In the genomic region with DNA sequence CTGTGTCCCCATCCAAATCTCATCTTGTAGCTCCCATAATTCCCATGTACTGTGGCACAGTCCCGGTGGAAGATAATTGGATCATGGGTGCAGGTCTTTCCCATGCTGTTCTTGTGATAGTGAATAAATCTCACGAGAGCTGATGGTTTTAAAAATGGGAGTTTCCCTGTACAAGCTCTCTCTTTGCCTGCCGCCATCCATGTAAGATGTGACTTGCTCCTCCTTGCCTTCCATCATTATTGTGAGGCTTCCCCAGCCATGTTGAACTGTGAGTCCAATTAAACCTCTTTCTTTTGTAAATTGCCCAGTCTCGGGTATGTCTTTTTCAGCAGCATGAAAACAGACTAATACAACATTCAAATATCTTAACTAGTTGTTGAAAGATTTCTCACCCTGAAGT, we compare ENCODE assay signal across 12 cellular contexts. TPM values are rescaled to one million over a fixed set of nuclear protein-coding genes. Genes with fewer than 3 reads are reported as not detected.
"Had no signal": no experiment of that assay in that cellular context is flagged by ENCODE, and none has a peak within 500 bp of the region (broad histone marks: within the 10 kb centered on the region; RNA-seq: fewer than 3 reads in every experiment).

No MANE protein-coding gene starts in this region.

RNA-seq across cellular contexts. Expression of a gene that starts 10.8 kb away (rescaled TPM):
- total RNA-seq: OCI-LY7, PC-3, PC-9, RPMI7951, SJSA1, SK-MEL-5 had no signal
- polyA plus RNA-seq: SK-N-SH had no signal

RNA-seq across cellular contexts. Expression of a gene that starts 32.8 kb away (rescaled TPM):
- total RNA-seq: OCI-LY7, PC-3, PC-9, Peyer's patch, Right ventricle myocardium inferior, Right ventricle myocardium superior, RPMI7951, SJCRH30, SJSA1, SK-MEL-5, T-cell had no signal
- polyA plus RNA-seq: SK-N-SH had no signal
